Comparison of ENCODE assay signal across 9 cellular contexts in genomic region chr19:38975214-38975860, GRCh38. TPM values are rescaled to one million over a fixed set of nuclear protein-coding genes. Genes with fewer than 3 reads are reported as not detected.
DNase-seq lines count a peak whose midpoint lies in the region; ATAC-seq, FAIRE-seq and TF ChIP-seq lines count a peak whose summit lies in the region.
"Had no signal": no experiment of that assay in that cellular context is flagged by ENCODE, and none has a peak within 500 bp of the region (broad histone marks: within the 10 kb centered on the region; RNA-seq: fewer than 3 reads in every experiment).

FBXO17 (minus strand) TSS chr19:38975742; CDS start chr19:38950319, 25,423 bp downstream.

- H3K4me3 ChIP-seq in A673 (ENCODE audit: low read depth, low read length, poor library complexity, severe bottlenecking) (peak within 1 kb of the TSS; percentile 75), body of pancreas (peak within 1 kb of the TSS in 1 of 2 donors; percentile 57), psoas muscle (peak within 1 kb of the TSS; percentile 80)

- H3K27me3 ChIP-seq in A673 (replicated peaks; ENCODE audit: insufficient read depth, low read depth, low read length, poor library complexity) = no peaks in the 10 kb centered on the region
- no peaks in the 10 kb centered on the region for H3K27me3 ChIP-seq in body of pancreas
- peaks cover 0 to 3% (median 0%) of the 10 kb centered on the region in 3 donors for H3K27me3 ChIP-seq in psoas muscle (ENCODE audit: insufficient read depth in 3 of 3, low read length in 2 of 3)

- peak; percentile 69 for ATAC-seq in body of pancreas
- ATAC-seq in psoas muscle = peak; percentile 61 to 79 (median 68)
- no peak for ATAC-seq in HG03135 (IDR thresholded peaks at IDR 0.05; ENCODE audit: unreplicated experiment)

- FAIRE-seq in HTR-8/SVneo (lab: Jason Lieb, UNC) = no peak
- FAIRE-seq: endometrium had no signal

- H3K36me3 ChIP-seq in A673 (ENCODE audit: insufficient read depth, low read length, poor library complexity, severe bottlenecking) (no peaks in the 10 kb centered on the region), body of pancreas (replicated peaks in 1 of 2; ENCODE audit: insufficient read depth in 1 of 2, low read depth in 2 of 2) (no peaks in the 10 kb centered on the region), psoas muscle (ENCODE audit: insufficient read depth in 1 of 2, low read depth in 1 of 2) (no peaks in the 10 kb centered on the region)

- 0 to 1% methylated on average over 1 to 42 of the region's 63 CpGs for WGBS in body of pancreas, 2 donors
- 3 to 4% (median 3%) methylated on average over 40 to 61 of the region's 63 CpGs for WGBS in psoas muscle, 3 donors

- peak within 1 kb of the TSS; percentile 91 for H3K27ac ChIP-seq in A673 (ENCODE audit: low read depth, low read length, poor library complexity, severe bottlenecking)
- peak within 1 kb of the TSS; percentile 72 to 90 (median 84) for H3K27ac ChIP-seq in body of pancreas
- peak within 1 kb of the TSS; percentile 67 for H3K27ac ChIP-seq in psoas muscle

- H3K4me1 ChIP-seq in A673 (ENCODE audit: insufficient read depth, low read length, poor library complexity, severe bottlenecking) (peaks cover 14% of the 10 kb centered on the region), body of pancreas (peaks cover 40% of the 10 kb centered on the region), psoas muscle (no peaks in the 10 kb centered on the region)

- peak; percentile 83 for DNase-seq in A673 (ENCODE audit: low spot score)
- DNase-seq in HTR-8/SVneo (ENCODE audit: insufficient read length, low spot score) = peak; percentile 67
- DNase-seq in body of pancreas = peak; percentile 48 to 69 (median 48)
- peak in 38 of 51 donors; percentile 3 to 59 (median 24) for DNase-seq in hypothalamus (lab: John Stamatoyannopoulos, UW)
- peak; percentile 65 for DNase-seq in psoas muscle
- no peak for DNase-seq in NCI-H128 (lab: John Stamatoyannopoulos, UW; ENCODE audit: unreplicated experiment)
- no peak for DNase-seq in NCI-H1048 (lab: John Stamatoyannopoulos, UW)

- TSS peak; percentile 72 for BruUV-seq in A673 (replicated peaks; lab: Mats Ljungman, UMichigan)

- TF ChIP-seq CTCF in A673 (conservative IDR thresholded peaks at IDR 0.05; ENCODE audit: low read depth, low read length) = no peak
- TF ChIP-seq CTCF in body of pancreas (IDR thresholded peaks at IDR 0.05) = no peak
- no peak for TF ChIP-seq CTCF in psoas muscle (IDR thresholded peaks at IDR 0.05)

- TF ChIP-seq POLR2A in body of pancreas (IDR thresholded peaks at IDR 0.05) = peak in 2 of 3 donors; percentile 34 to 37

- CTCF ChIA-PET in A673 (lab: Charles Lee) = interaction anchor here (0.6 to 1.1 kb wide), 6 partner anchors 13 to 432 kb away, joined by 3 to 8 read pairs (median 4); no protein-coding TSS in a partner anchor

- POLR2A ChIA-PET in A673 (lab: Charles Lee; ENCODE audit: low non-redundant PET) = no interaction called here

- intact Hi-C loops in A673 (cut with micrococcal nuclease; ENCODE audit: unreplicated experiment) = loop anchor here (10.0 kb wide), 1 partner anchor 139 kb away; no protein-coding TSS in a partner anchor
- intact Hi-C loops in body of pancreas (cut with DNase I) = no loop called here
- intact Hi-C loops in psoas muscle (cut with DNase I) = no loop called here

- H3K9me3 ChIP-seq in A673 (ENCODE audit: low read depth, low read length, poor library complexity, severe bottlenecking) = no peaks in the 10 kb centered on the region
- H3K9me3 ChIP-seq in body of pancreas = no peaks in the 10 kb centered on the region
- H3K9me3 ChIP-seq in psoas muscle = no peaks in the 10 kb centered on the region

RNA-seq across cellular contexts. Expression of gene FBXO17, which starts in this region (rescaled TPM):
- total RNA-seq in A673 (2021) (26.0 and 29.9 TPM in 2 replicates), body of pancreas (10 to 100 TPM; 18.8 to 25.2 TPM), psoas muscle (1 to 10 TPM; 1.6 to 4.3 (median 2.3) TPM)
- 1 to 10 TPM; 1.7 to 3.3 (median 1.8) TPM for polyA plus RNA-seq in psoas muscle

Comparison
In these comparisons a context has a peak if more than half of its experiments do, and no peak if none do; other contexts are left out.
1. DNase-seq: peak in A673 (single experiment), HTR-8/SVneo (single experiment), body of pancreas (4 of 4), hypothalamus (38 of 51) and psoas muscle (2 of 2); none in NCI-H128 (single experiment) and NCI-H1048 (single experiment).
2. Peak in every context shown above with its lines, with median percentiles within 50 percentile points of each other: H3K27ac ChIP-seq.